In genomic region chr11:107999759-108000455, GRCh38 we compare ENCODE assay signal across 8 cellular contexts. TPM values are rescaled to one million over a fixed set of nuclear protein-coding genes. Genes with fewer than 3 reads are reported as not detected.
DNase-seq lines count a peak whose midpoint lies in the region; ATAC-seq and TF ChIP-seq lines count a peak whose summit lies in the region.

No MANE protein-coding gene starts in this region.

- WGBS in neuronal stem cell (ENCODE audit: extremely low coverage in 2 of 2, insufficient read length in 2 of 2, insufficient replicate concordance in 1 of 2), 2 donors = no CpG with 5 or more reads among the region's 6 CpGs

- H3K23ac ChIP-seq in neuronal stem cell (ENCODE audit: low read depth, low read length, poor library complexity) = no peak overlapping the region

- peak; percentile 54 for TF ChIP-seq CTCF in cardiac muscle cell (IDR thresholded peaks at IDR 0.05; ENCODE audit: low read depth, low read length)
- TF ChIP-seq CTCF in LNCAP (IDR thresholded peaks at IDR 0.05) = peak; percentile 39; the same call in 1 of the 2 replicates

- H2BK15ac ChIP-seq in neuronal stem cell (ENCODE audit: low read length) = no peak overlapping the region

- no peak overlapping the region for H3K14ac ChIP-seq in neuronal stem cell (ENCODE audit: low read length)

- no peak overlapping the region for H3K4ac ChIP-seq in neuronal stem cell (ENCODE audit: low read length)

- no peak overlapping the region for H3K18ac ChIP-seq in neuronal stem cell (ENCODE audit: low read length)

- DNase-seq in cardiac muscle cell (ENCODE audit: low read depth in 1 of 2, low spot score in 1 of 2) = peak; percentile 71 to 84
- DNase-seq in Right ventricle myocardium superior = no peak
- peak; percentile 81 for DNase-seq in H7
- DNase-seq in SK-N-DZ (ENCODE audit: low spot score) = peak; percentile 21
- DNase-seq in dermis microvascular lymphatic vessel endothelial cell (ENCODE audit: low read depth in 2 of 2) = peak; percentile 43 to 64
- peak; percentile 38 for DNase-seq in neuronal stem cell (ENCODE audit: low spot score)

- H3K27ac ChIP-seq in cardiac muscle cell (no peak overlapping the region), neuronal stem cell (replicated peaks; ENCODE audit: low read length) (no peak overlapping the region)

- H4K8ac ChIP-seq in neuronal stem cell (ENCODE audit: low read depth, low read length) = no peak overlapping the region

- no peak overlapping the region for H2AK5ac ChIP-seq in neuronal stem cell (ENCODE audit: low read depth, low read length)

- ATAC-seq in Right ventricle myocardium superior (ENCODE audit: poor library complexity) = no peak
- no peak for ATAC-seq in HG03097 (IDR thresholded peaks at IDR 0.05; ENCODE audit: low FRiP score, unreplicated experiment)

- no peaks in the 10 kb centered on the region for H3K36me3 ChIP-seq in cardiac muscle cell
- no peaks in the 10 kb centered on the region for H3K36me3 ChIP-seq in H7 (replicated peaks; ENCODE audit: control insufficient read depth, insufficient read depth, low read length)
- no peaks in the 10 kb centered on the region for H3K36me3 ChIP-seq in neuronal stem cell (replicated peaks in 1 of 2; ENCODE audit: control insufficient read depth in 2 of 2, insufficient read depth in 2 of 2, low read length in 2 of 2)

- H3K4me1 ChIP-seq in cardiac muscle cell (ENCODE audit: low read depth) = no peaks in the 10 kb centered on the region
- H3K4me1 ChIP-seq in neuronal stem cell (ENCODE audit: control insufficient read depth in 2 of 2, insufficient read depth in 1 of 2, low read depth in 1 of 2, low read length in 2 of 2) = no peaks in the 10 kb centered on the region

- H2AFZ ChIP-seq in neuronal stem cell (ENCODE audit: low read length) = peak overlapping the region; percentile 70

- no peak overlapping the region for H4K91ac ChIP-seq in neuronal stem cell (ENCODE audit: low read depth, low read length, poor library complexity)

- H3K9me3 ChIP-seq in cardiac muscle cell (ENCODE audit: low read depth) (no peaks in the 10 kb centered on the region), neuronal stem cell (replicated peaks in 1 of 2; ENCODE audit: control insufficient read depth in 2 of 2, insufficient read depth in 1 of 2, low read depth in 1 of 2, low read length in 2 of 2) (no peaks in the 10 kb centered on the region)

- no peak overlapping the region for H2BK12ac ChIP-seq in neuronal stem cell (ENCODE audit: low read length)

- H3K27me3 ChIP-seq in cardiac muscle cell (no peaks in the 10 kb centered on the region), H7 (ENCODE audit: control insufficient read depth, insufficient read depth, low read length) (no peaks in the 10 kb centered on the region), neuronal stem cell (ENCODE audit: control insufficient read depth in 3 of 3, insufficient read depth in 3 of 3, low read depth in 1 of 3, low read length in 3 of 3) (no peaks in the 10 kb centered on the region)

- no peak overlapping the region for H2BK5ac ChIP-seq in neuronal stem cell (ENCODE audit: low read length)

- H2BK120ac ChIP-seq in neuronal stem cell (ENCODE audit: low read depth, low read length) = no peak overlapping the region

- H3K4me3 ChIP-seq in cardiac muscle cell = no peak overlapping the region
- H3K4me3 ChIP-seq in H7 (ENCODE audit: insufficient read depth, low read depth, low read length) = no peak overlapping the region
- no peak overlapping the region for H3K4me3 ChIP-seq in neuronal stem cell (ENCODE audit: low read length in 2 of 2)

- no peak overlapping the region for H3K9ac ChIP-seq in neuronal stem cell (ENCODE audit: low read depth, low read length, poor library complexity)

- no peak overlapping the region for H3K4me2 ChIP-seq in neuronal stem cell (ENCODE audit: insufficient read depth, low read length, poor library complexity, severe bottlenecking)

- intact Hi-C loops in Right ventricle myocardium superior (cut with DNase I) = no loop called here

- H3K79me1 ChIP-seq in neuronal stem cell (ENCODE audit: low read depth, low read length) = no peaks in the 10 kb centered on the region

RNA-seq across cellular contexts. Expression of gene CUL5, which starts 8.8 kb away (rescaled TPM):
- total RNA-seq in cardiac muscle cell (29.1 and 58.1 TPM in 2 replicates), Right ventricle myocardium superior (37.6 TPM), dermis microvascular lymphatic vessel endothelial cell (30.9 and 32.9 TPM in 2 replicates)
- 32.5 and 44.9 TPM in 2 replicates for polyA plus RNA-seq in cardiac muscle cell
- total RNA-seq in H7 (2014; rRNA removed; shearing (Covaris generic)) = 19.3 and 28.9 TPM in 2 replicates
- polyA plus RNA-seq in SK-N-DZ (2014; cell fraction: cytosol; rRNA removed) = 11.5 and 12.2 TPM in 2 replicates
- polyA plus RNA-seq in SK-N-DZ (2014; cell fraction: nucleus; rRNA removed) = 11.2 and 11.3 TPM in 2 replicates
- polyA plus RNA-seq in neuronal stem cell (2013, experiment 1 of 2) = 23.0 TPM
- 24.0 TPM for polyA plus RNA-seq in neuronal stem cell (2013, experiment 2 of 2)
